In genomic region chr5:56100429-56101176, GRCh38 we compare ENCODE assay signal across 18 cellular contexts.
A peak's percentile ranks its signal among the peaks of the same experiment; 100 is the strongest.
DNase-seq lines count a peak whose midpoint lies in the region; ATAC-seq and TF ChIP-seq lines count a peak whose summit lies in the region.
"Had no signal": no experiment of that assay in that cellular context is flagged by ENCODE, and none has a peak within 500 bp of the region (broad histone marks: within the 10 kb centered on the region; RNA-seq: fewer than 3 reads in every experiment).

No MANE protein-coding gene starts in this region.

- H3K27ac Mint-ChIP-seq in activated T-cell treated with anti-CD3 and anti-CD28 coated beads, Interleukin-2, amount 50 U/mL, for 24 hours = peak overlapping the region; percentile 73
- H3K27ac Mint-ChIP-seq in osteocyte (ENCODE audit: unreplicated experiment) = peak overlapping the region; percentile 3
- H3K27ac Mint-ChIP-seq: dendritic cell treated with granulocyte-macrophage colony-stimulating factor and Interleukin-4, amounts not matched to agents 40 ng/mL and 50 ng/mL, for 4 days; natural killer cell treated with Interleukin-12 subunit alpha and Interleukin-12 subunit beta and Interleukin-15 and Interleukin-18, amount 100 ng/mL, for 72 hours had no signal

- TF ChIP-seq CTCF in SK-N-SH (IDR thresholded peaks at IDR 0.05) (no peak), ascending aorta (IDR thresholded peaks at IDR 0.05) (no peak), osteocyte (IDR thresholded peaks at IDR 0.05) (no peak)

- WGBS in SK-N-SH (ENCODE audit: low lambda C conversion rate) = 88% methylated on average over 3 of the region's 3 CpGs

- H3F3A ChIP-seq in SK-N-SH (replicated peaks; ENCODE audit: insufficient read depth) = peaks cover 8% of the 10 kb centered on the region

- peak overlapping the region; percentile 43 for H3K4me3 Mint-ChIP-seq in activated T-cell treated with anti-CD3 and anti-CD28 coated beads, Interleukin-2, amount 50 U/mL, for 24 hours
- no peak overlapping the region for H3K4me3 Mint-ChIP-seq in osteocyte (ENCODE audit: unreplicated experiment)
- H3K4me3 Mint-ChIP-seq: dendritic cell treated with granulocyte-macrophage colony-stimulating factor and Interleukin-4, amounts not matched to agents 40 ng/mL and 50 ng/mL, for 4 days; natural killer cell treated with Interleukin-12 subunit alpha and Interleukin-12 subunit beta and Interleukin-15 and Interleukin-18, amount 100 ng/mL, for 72 hours had no signal

- H3K79me2 ChIP-seq in SK-N-SH (ENCODE audit: insufficient read depth) = no peaks in the 10 kb centered on the region

- no peaks in the 10 kb centered on the region for H3K36me3 Mint-ChIP-seq in activated T-cell treated with anti-CD3 and anti-CD28 coated beads, Interleukin-2, amount 50 U/mL, for 24 hours (ENCODE audit: low read depth)
- H3K36me3 Mint-ChIP-seq in osteocyte (ENCODE audit: unreplicated experiment) = no peaks in the 10 kb centered on the region
- H3K36me3 Mint-ChIP-seq: natural killer cell treated with Interleukin-12 subunit alpha and Interleukin-12 subunit beta and Interleukin-15 and Interleukin-18, amount 100 ng/mL, for 72 hours had no signal

- no peak for TF ChIP-seq RAD21 in SK-N-SH (IDR thresholded peaks at IDR 0.05; ENCODE audit: low read length)

- no peaks in the 10 kb centered on the region for H3K27me3 Mint-ChIP-seq in activated T-cell treated with anti-CD3 and anti-CD28 coated beads, Interleukin-2, amount 50 U/mL, for 24 hours
- no peaks in the 10 kb centered on the region for H3K27me3 Mint-ChIP-seq in osteocyte (ENCODE audit: unreplicated experiment)
- H3K27me3 Mint-ChIP-seq: dendritic cell treated with granulocyte-macrophage colony-stimulating factor and Interleukin-4, amounts not matched to agents 40 ng/mL and 50 ng/mL, for 4 days had no signal

- H3K9me3 ChIP-seq in SK-N-SH (no peaks in the 10 kb centered on the region), ascending aorta (no peaks in the 10 kb centered on the region)
- H3K9me3 ChIP-seq: uterus had no signal

- peaks cover 82% of the 10 kb centered on the region for H3K4me1 Mint-ChIP-seq in activated T-cell treated with anti-CD3 and anti-CD28 coated beads, Interleukin-2, amount 50 U/mL, for 24 hours (ENCODE audit: low read depth)
- peaks cover 27% of the 10 kb centered on the region for H3K4me1 Mint-ChIP-seq in osteocyte (ENCODE audit: unreplicated experiment)

- H3K27me3 ChIP-seq in SK-N-SH (ENCODE audit: insufficient read depth) = no peaks in the 10 kb centered on the region
- H3K27me3 ChIP-seq in ascending aorta = no peaks in the 10 kb centered on the region
- H3K27me3 ChIP-seq: uterus had no signal

- H3K27ac ChIP-seq in SK-N-SH (ENCODE audit: low read depth in 2 of 2, low read length in 1 of 2) = peak overlapping the region in 1 of 2 experiments; percentile 5; a peak in 1 of 4 replicates
- peak overlapping the region; percentile 1 to 25 for H3K27ac ChIP-seq in ascending aorta
- H3K27ac ChIP-seq: RWPE1 had no signal

- H3K36me3 ChIP-seq in SK-N-SH (replicated peaks in 1 of 2; ENCODE audit: control insufficient read depth in 1 of 2, insufficient read depth in 2 of 2, low read length in 1 of 2) = no peaks in the 10 kb centered on the region
- no peaks in the 10 kb centered on the region for H3K36me3 ChIP-seq in ascending aorta
- H3K36me3 ChIP-seq: uterus had no signal

- H2AFZ ChIP-seq in SK-N-SH (ENCODE audit: low read depth) = peak overlapping the region; percentile 40; the same call in 1 of the 2 replicates

- no peak for DNase-seq in activated T-cell treated with anti-CD3 and anti-CD28 coated beads, Interleukin-2, amount 50 U/mL, for 24 hours
- DNase-seq in activated T-cell treated with anti-CD3 and anti-CD28 coated beads, Interleukin-2, amount 50 U/mL, for 1 hour = no peak
- DNase-seq in SK-N-SH (no peak), ascending aorta (ENCODE audit: low spot score in 2 of 2) (no peak), osteocyte (ENCODE audit: extremely low spot score, unreplicated experiment) (no peak), NOMO-1 treated with dmso at 0.1 percent for 144 hours (lab: John Stamatoyannopoulos, UW; ENCODE audit: unreplicated experiment) (no peak)
- DNase-seq: ACHN; activated CD4-positive, CD25-positive, alpha-beta regulatory T cell; erythroblast; Karpas-422; NCI-H1417; NCI-H226; uterus had no signal

- H3K9me3 Mint-ChIP-seq in activated T-cell treated with anti-CD3 and anti-CD28 coated beads, Interleukin-2, amount 50 U/mL, for 24 hours = no peaks in the 10 kb centered on the region
- peaks cover 3% of the 10 kb centered on the region for H3K9me3 Mint-ChIP-seq in osteocyte (ENCODE audit: unreplicated experiment)
- H3K9me3 Mint-ChIP-seq: dendritic cell treated with granulocyte-macrophage colony-stimulating factor and Interleukin-4, amounts not matched to agents 40 ng/mL and 50 ng/mL, for 4 days; natural killer cell treated with Interleukin-12 subunit alpha and Interleukin-12 subunit beta and Interleukin-15 and Interleukin-18, amount 100 ng/mL, for 72 hours had no signal

- no peak overlapping the region for H3K4me3 ChIP-seq in SK-N-SH (ENCODE audit: low read depth in 2 of 2, low read length in 1 of 2)
- H3K4me3 ChIP-seq in ascending aorta = no peak overlapping the region
- H3K4me3 ChIP-seq: uterus had no signal

- CTCF ChIA-PET in SK-N-SH (lab: Yijun Ruan, JAX) = no interaction called here

- no peak for ATAC-seq in HG02852 (IDR thresholded peaks at IDR 0.05; ENCODE audit: unreplicated experiment)
- ATAC-seq in HG03432 (IDR thresholded peaks at IDR 0.05; ENCODE audit: unreplicated experiment) = no peak
- ATAC-seq: natural killer cell treated with Interleukin-12 subunit alpha and Interleukin-12 subunit beta and Interleukin-15 and Interleukin-18, amount 100 ng/mL, for 72 hours had no signal

- no peak overlapping the region for H3K9ac ChIP-seq in SK-N-SH

- H3K4me1 ChIP-seq in SK-N-SH (ENCODE audit: control insufficient read depth in 1 of 2, insufficient read depth in 2 of 2, low read depth in 1 of 2, low read length in 1 of 2) = peaks cover 0 to 10% of the 10 kb centered on the region in 2 experiments; a peak in 2 of 4 replicates
- H3K4me1 ChIP-seq in ascending aorta = peaks cover 0 to 10% of the 10 kb centered on the region in 2 donors
- H3K4me1 ChIP-seq: uterus had no signal

- no peaks in the 10 kb centered on the region for H4K20me1 ChIP-seq in SK-N-SH (ENCODE audit: insufficient read depth)

- H3K9me2 ChIP-seq in SK-N-SH = no peaks in the 10 kb centered on the region

- no peak for TF ChIP-seq EP300 in SK-N-SH (IDR thresholded peaks at IDR 0.05; ENCODE audit: borderline replicate concordance in 1 of 2, low read depth in 1 of 2, low read length in 1 of 2)

- H3K4me2 ChIP-seq in SK-N-SH = no peak overlapping the region

- POLR2A ChIA-PET in SK-N-SH (lab: Yijun Ruan, JAX) = no interaction called here

- intact Hi-C loops in ascending aorta (cut with DNase I) = no loop called here

TF ChIP-seq in SK-N-SH, 30 proteins besides CTCF, POLR2A, EP300 and RAD21:
- TF ChIP-seq PBX3 (IDR thresholded peaks at IDR 0.05) = no peak
- TF ChIP-seq RFX5 (IDR thresholded peaks at IDR 0.05; ENCODE audit: low read length) = no peak
- no peak for TF ChIP-seq FOSL2 (IDR thresholded peaks at IDR 0.05; ENCODE audit: borderline replicate concordance, low read depth)
- TF ChIP-seq TEAD4 (IDR thresholded peaks at IDR 0.05; ENCODE audit: borderline replicate concordance, insufficient read depth) = no peak
- no peak for TF ChIP-seq JUND (IDR thresholded peaks at IDR 0.05)
